Comparison of ENCODE assay signal across 1 cellular context in genomic region chr10:124461642-124462347, GRCh38.
TF ChIP-seq lines count a peak whose summit lies in the region.

LHPP (plus strand) TSS chr10:124461823; CDS start chr10:124461863, 40 bp downstream.

TF ChIP-seq in GM23338, 12 proteins besides CTCF, POLR2A, EP300 and RAD21 (continued from another document):
- no peak for TF ChIP-seq ZNF462 (CRISPR knock-in tag; IDR thresholded peaks at IDR 0.05)
TF ChIP-seq in GM23338: peak in this region for 3.
